In the genomic region with DNA sequence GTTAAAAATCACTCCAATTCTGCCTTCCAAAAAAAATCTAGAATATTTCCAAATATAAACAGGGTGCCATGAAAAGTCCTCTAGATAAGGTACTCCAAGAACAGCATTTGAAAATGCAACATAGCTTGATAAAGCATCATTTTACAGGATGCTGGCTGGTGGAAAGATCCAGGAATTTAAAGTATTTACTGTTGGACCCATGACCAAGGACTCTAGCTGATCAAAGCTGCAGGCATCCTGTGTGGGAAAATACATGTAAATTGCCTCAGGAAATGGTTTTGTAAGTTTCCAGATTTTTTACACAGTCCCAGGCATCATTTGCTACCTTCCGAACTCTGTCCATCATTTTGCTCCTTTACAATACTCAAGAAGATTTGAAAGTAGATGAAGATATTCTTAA, we compare ENCODE assay signal across 1 cellular context.
A peak's percentile ranks its signal among the peaks of the same experiment; 100 is the strongest.
TF ChIP-seq lines count a peak whose summit lies in the region.

No MANE protein-coding gene starts in this region.

TF ChIP-seq in H1, 55 proteins besides CTCF, POLR2A, EP300 and RAD21 (continued from another document):
- TF ChIP-seq, protein P1, sequence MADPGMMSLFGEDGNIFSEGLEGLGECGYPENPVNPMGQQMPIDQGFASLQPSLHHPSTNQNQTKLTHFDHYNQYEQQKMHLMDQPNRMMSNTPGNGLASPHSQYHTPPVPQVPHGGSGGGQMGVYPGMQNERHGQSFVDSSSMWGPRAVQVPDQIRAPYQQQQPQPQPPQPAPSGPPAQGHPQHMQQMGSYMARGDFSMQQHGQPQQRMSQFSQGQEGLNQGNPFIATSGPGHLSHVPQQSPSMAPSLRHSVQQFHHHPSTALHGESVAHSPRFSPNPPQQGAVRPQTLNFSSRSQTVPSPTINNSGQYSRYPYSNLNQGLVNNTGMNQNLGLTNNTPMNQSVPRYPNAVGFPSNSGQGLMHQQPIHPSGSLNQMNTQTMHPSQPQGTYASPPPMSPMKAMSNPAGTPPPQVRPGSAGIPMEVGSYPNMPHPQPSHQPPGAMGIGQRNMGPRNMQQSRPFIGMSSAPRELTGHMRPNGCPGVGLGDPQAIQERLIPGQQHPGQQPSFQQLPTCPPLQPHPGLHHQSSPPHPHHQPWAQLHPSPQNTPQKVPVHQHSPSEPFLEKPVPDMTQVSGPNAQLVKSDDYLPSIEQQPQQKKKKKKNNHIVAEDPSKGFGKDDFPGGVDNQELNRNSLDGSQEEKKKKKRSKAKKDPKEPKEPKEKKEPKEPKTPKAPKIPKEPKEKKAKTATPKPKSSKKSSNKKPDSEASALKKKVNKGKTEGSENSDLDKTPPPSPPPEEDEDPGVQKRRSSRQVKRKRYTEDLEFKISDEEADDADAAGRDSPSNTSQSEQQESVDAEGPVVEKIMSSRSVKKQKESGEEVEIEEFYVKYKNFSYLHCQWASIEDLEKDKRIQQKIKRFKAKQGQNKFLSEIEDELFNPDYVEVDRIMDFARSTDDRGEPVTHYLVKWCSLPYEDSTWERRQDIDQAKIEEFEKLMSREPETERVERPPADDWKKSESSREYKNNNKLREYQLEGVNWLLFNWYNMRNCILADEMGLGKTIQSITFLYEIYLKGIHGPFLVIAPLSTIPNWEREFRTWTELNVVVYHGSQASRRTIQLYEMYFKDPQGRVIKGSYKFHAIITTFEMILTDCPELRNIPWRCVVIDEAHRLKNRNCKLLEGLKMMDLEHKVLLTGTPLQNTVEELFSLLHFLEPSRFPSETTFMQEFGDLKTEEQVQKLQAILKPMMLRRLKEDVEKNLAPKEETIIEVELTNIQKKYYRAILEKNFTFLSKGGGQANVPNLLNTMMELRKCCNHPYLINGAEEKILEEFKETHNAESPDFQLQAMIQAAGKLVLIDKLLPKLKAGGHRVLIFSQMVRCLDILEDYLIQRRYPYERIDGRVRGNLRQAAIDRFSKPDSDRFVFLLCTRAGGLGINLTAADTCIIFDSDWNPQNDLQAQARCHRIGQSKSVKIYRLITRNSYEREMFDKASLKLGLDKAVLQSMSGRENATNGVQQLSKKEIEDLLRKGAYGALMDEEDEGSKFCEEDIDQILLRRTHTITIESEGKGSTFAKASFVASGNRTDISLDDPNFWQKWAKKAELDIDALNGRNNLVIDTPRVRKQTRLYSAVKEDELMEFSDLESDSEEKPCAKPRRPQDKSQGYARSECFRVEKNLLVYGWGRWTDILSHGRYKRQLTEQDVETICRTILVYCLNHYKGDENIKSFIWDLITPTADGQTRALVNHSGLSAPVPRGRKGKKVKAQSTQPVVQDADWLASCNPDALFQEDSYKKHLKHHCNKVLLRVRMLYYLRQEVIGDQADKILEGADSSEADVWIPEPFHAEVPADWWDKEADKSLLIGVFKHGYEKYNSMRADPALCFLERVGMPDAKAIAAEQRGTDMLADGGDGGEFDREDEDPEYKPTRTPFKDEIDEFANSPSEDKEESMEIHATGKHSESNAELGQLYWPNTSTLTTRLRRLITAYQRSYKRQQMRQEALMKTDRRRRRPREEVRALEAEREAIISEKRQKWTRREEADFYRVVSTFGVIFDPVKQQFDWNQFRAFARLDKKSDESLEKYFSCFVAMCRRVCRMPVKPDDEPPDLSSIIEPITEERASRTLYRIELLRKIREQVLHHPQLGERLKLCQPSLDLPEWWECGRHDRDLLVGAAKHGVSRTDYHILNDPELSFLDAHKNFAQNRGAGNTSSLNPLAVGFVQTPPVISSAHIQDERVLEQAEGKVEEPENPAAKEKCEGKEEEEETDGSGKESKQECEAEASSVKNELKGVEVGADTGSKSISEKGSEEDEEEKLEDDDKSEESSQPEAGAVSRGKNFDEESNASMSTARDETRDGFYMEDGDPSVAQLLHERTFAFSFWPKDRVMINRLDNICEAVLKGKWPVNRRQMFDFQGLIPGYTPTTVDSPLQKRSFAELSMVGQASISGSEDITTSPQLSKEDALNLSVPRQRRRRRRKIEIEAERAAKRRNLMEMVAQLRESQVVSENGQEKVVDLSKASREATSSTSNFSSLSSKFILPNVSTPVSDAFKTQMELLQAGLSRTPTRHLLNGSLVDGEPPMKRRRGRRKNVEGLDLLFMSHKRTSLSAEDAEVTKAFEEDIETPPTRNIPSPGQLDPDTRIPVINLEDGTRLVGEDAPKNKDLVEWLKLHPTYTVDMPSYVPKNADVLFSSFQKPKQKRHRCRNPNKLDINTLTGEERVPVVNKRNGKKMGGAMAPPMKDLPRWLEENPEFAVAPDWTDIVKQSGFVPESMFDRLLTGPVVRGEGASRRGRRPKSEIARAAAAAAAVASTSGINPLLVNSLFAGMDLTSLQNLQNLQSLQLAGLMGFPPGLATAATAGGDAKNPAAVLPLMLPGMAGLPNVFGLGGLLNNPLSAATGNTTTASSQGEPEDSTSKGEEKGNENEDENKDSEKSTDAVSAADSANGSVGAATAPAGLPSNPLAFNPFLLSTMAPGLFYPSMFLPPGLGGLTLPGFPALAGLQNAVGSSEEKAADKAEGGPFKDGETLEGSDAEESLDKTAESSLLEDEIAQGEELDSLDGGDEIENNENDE (IDR thresholded peaks at IDR 0.05; ENCODE audit: insufficient replicate concordance, low read length) = no peak
- TF ChIP-seq TEAD4 (IDR thresholded peaks at IDR 0.05; ENCODE audit: low read depth, low read length) (peak; percentile 42; the same call in 1 of the 2 replicates), NANOG (IDR thresholded peaks at IDR 0.05; ENCODE audit: insufficient read depth, low read depth, low read length, poor library complexity, severe bottlenecking) (no peak), TAF1 (IDR thresholded peaks at IDR 0.05; ENCODE audit: low read depth, low read length) (no peak), ZNF274 (IDR thresholded peaks at IDR 0.05; ENCODE audit: borderline replicate concordance, extremely low read depth, low read length) (no peak)
